In the genomic region with DNA sequence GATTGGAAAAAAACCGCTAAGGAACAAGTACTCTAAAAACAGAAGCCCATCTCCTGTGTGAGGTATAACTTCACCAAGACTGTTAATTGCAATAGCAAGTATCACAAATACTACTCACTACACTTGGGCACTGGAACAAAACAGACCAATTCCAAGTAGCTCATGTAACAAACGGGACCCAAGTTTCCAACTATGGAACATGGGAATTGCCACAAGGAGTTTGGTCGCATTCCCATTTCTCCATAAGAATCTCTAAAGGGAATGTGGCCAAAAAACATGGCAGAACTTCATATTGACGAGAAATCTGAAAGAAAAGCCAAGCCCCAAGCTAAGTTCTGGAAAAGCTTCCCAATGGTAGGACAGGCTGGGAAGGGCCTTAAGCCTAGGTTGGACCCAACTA, we compare ENCODE assay signal across 20 cellular contexts.
A peak's percentile ranks its signal among the peaks of the same experiment; 100 is the strongest.
DNase-seq lines count a peak whose midpoint lies in the region; ATAC-seq and TF ChIP-seq lines count a peak whose summit lies in the region.
"Had no signal": no experiment of that assay in that cellular context is flagged by ENCODE, and none has a peak within 500 bp of the region (broad histone marks: within the 10 kb centered on the region; RNA-seq: fewer than 3 reads in every experiment).

No MANE protein-coding gene starts in this region.

- intact Hi-C loops in left ventricle myocardium superior (cut with micrococcal nuclease) (no loop called here), prostate gland (cut with DNase I) (no loop called here), OCI-LY7 (cut with micrococcal nuclease; ENCODE audit: unreplicated experiment) (no loop called here)

- H2AFZ ChIP-seq in fibroblast of lung (ENCODE audit: low read length): no peak overlapping the region
- no peak overlapping the region for H2AFZ ChIP-seq in OCI-LY7 (ENCODE audit: low read length)

- ATAC-seq in left ventricle myocardium superior (no peak), omental fat pad (ENCODE audit: low FRiP score) (no peak), HG03175 (IDR thresholded peaks at IDR 0.05; ENCODE audit: unreplicated experiment) (no peak)
- ATAC-seq: activated T-cell treated with anti-CD3 and anti-CD28 coated beads, Interleukin-2, amount 50 U/mL, for 4 hours; natural killer cell treated with Interleukin-12 subunit alpha and Interleukin-12 subunit beta and Interleukin-15 and Interleukin-18, amount 100 ng/mL, for 72 hours had no signal

- H4K20me1 ChIP-seq in fibroblast of lung (ENCODE audit: control insufficient read depth, extremely low read depth, insufficient read depth, low read length) (peaks cover 2% of the 10 kb centered on the region), OCI-LY7 (ENCODE audit: insufficient read depth, low read length) (0 out of 2 replicates have a peak, but pooled peaks cover 3% of the 10 kb centered on the region)

- no TSS peak for BruUV-seq in OCI-LY7 (replicated peaks; lab: Mats Ljungman, UMichigan)

- H3K27ac ChIP-seq in right atrium auricular region: peak overlapping the region; percentile 59 to 71
- H3K27ac ChIP-seq in fibroblast of lung (ENCODE audit: insufficient read depth, low read length): peak overlapping the region; percentile 18
- H3K27ac ChIP-seq in prostate gland: peak overlapping the region; percentile 29 to 42
- no peak overlapping the region for H3K27ac ChIP-seq in OCI-LY7 (ENCODE audit: low read depth, low read length, poor library complexity, severe bottlenecking)
- H3K27ac ChIP-seq: HL-60 had no signal

- no peaks in the 10 kb centered on the region for H3K36me3 ChIP-seq in right atrium auricular region
- H3K36me3 ChIP-seq in fibroblast of lung (ENCODE audit: control insufficient read depth, insufficient read depth, low read length): no peaks in the 10 kb centered on the region
- no peaks in the 10 kb centered on the region for H3K36me3 ChIP-seq in prostate gland
- H3K36me3 ChIP-seq in OCI-LY7 (ENCODE audit: insufficient read depth, low read length): no peaks in the 10 kb centered on the region

- TF ChIP-seq POLR2A in prostate gland (IDR thresholded peaks at IDR 0.05): no peak

- CTCF ChIA-PET in OCI-LY7 (lab: Charles Lee; ENCODE audit: unreplicated experiment): no interaction called here

- H3K9me2 ChIP-seq in OCI-LY7 (ENCODE audit: insufficient read depth, low read length): no peaks in the 10 kb centered on the region

- no peaks in the 10 kb centered on the region for H3K9me3 ChIP-seq in right atrium auricular region
- no peaks in the 10 kb centered on the region for H3K9me3 ChIP-seq in fibroblast of lung (ENCODE audit: control insufficient read depth, insufficient read depth, low read depth, low read length)
- no peaks in the 10 kb centered on the region for H3K9me3 ChIP-seq in prostate gland
- no peaks in the 10 kb centered on the region for H3K9me3 ChIP-seq in OCI-LY7 (ENCODE audit: low read length)
- H3K9me3 ChIP-seq: spleen had no signal

- WGBS in prostate gland: 67% methylated on average over 4 of the region's 4 CpGs

- H3K4me1 ChIP-seq in right atrium auricular region (peaks cover 0 to 46% of the 10 kb centered on the region in 2 donors), fibroblast of lung (ENCODE audit: control insufficient read depth, extremely low read depth, insufficient read depth, low read length) (peaks cover 23% of the 10 kb centered on the region), prostate gland (replicated peaks) (peaks cover 5% of the 10 kb centered on the region), OCI-LY7 (ENCODE audit: insufficient read depth, low read length, poor library complexity, severe bottlenecking) (no peaks in the 10 kb centered on the region)

- H3K9ac ChIP-seq in fibroblast of lung (ENCODE audit: insufficient read depth, low read length): no peak overlapping the region

- DNase-seq in right atrium auricular region (ENCODE audit: low spot score): no peak
- no peak for DNase-seq in left ventricle myocardium superior
- DNase-seq in fibroblast of lung (ENCODE audit: low read depth in 2 of 2): no peak
- DNase-seq in prostate gland (ENCODE audit: low spot score): no peak
- no peak for DNase-seq in activated CD8-positive, alpha-beta memory T cell treated with anti-CD3 and anti-CD28 coated beads for 24 hours
- DNase-seq in OCI-LY7 (ENCODE audit: low spot score): no peak
- DNase-seq in omental fat pad (ENCODE audit: low spot score): no peak
- DNase-seq: activated CD4-positive, CD25-positive, alpha-beta regulatory T cell treated with anti-CD3 and anti-CD28 coated beads, Interleukin-2, amount 50 U/mL, for 72 hours; activated naive CD4-positive, alpha-beta T cell treated with Interleukin-2 at 50 U/mL for 16 hours; activated T-cell treated with anti-CD3 and anti-CD28 coated beads, Interleukin-2, amount 50 U/mL, for 4 hours; CD4-positive, alpha-beta T cell; islet precursor cell; mesenchymal stem cell; NCI-H1436; NCI-H526 treated with DMSO at 0.1 percent for 48 hours; spleen; stimulated activated CD4-positive, alpha-beta T cell treated with anti-CD3 and anti-CD28 coated beads, Interleukin-4, amount 100 ng/mL, for 24 hours had no signal

- H3K79me2 ChIP-seq in fibroblast of lung (ENCODE audit: control insufficient read depth, insufficient read depth, low read length) (no peaks in the 10 kb centered on the region), OCI-LY7 (ENCODE audit: insufficient read depth, low read depth, low read length) (no peaks in the 10 kb centered on the region)

- peak overlapping the region; percentile 48 for H3K4me2 ChIP-seq in fibroblast of lung (ENCODE audit: extremely low read depth, insufficient read depth, low read length)
- no peak overlapping the region for H3K4me2 ChIP-seq in OCI-LY7 (ENCODE audit: low read length)

- POLR2A ChIA-PET in OCI-LY7 (lab: Charles Lee): interaction anchor here (1.1 to 1.8 kb wide), 2 partner anchors 15 to 22 kb away, joined by 3 to 6 read pairs; no protein-coding TSS in a partner anchor

- no peak overlapping the region for H3K4me3 ChIP-seq in right atrium auricular region
- H3K4me3 ChIP-seq in fibroblast of lung (replicated peaks in 1 of 4; ENCODE audit: control extremely low read depth in 1 of 4, insufficient read depth in 1 of 4, low read depth in 3 of 4, low read length in 4 of 4): no peak overlapping the region
- H3K4me3 ChIP-seq in prostate gland: no peak overlapping the region
- no peak overlapping the region for H3K4me3 ChIP-seq in OCI-LY7 (ENCODE audit: low read depth, low read length, poor library complexity, severe bottlenecking)
- H3K4me3 ChIP-seq: spleen had no signal

- TF ChIP-seq CTCF in right atrium auricular region (IDR thresholded peaks at IDR 0.05) (no peak), fibroblast of lung (conservative IDR thresholded peaks at IDR 0.05 in 1 of 2, IDR thresholded peaks at IDR 0.05 in 1 of 2; ENCODE audit: low read depth in 1 of 2, low read length in 2 of 2) (no peak), prostate gland (IDR thresholded peaks at IDR 0.05) (no peak), OCI-LY7 (conservative IDR thresholded peaks at IDR 0.05; ENCODE audit: low read length) (no peak), omental fat pad (IDR thresholded peaks at IDR 0.05) (no peak)

- H3K27me3 ChIP-seq in right atrium auricular region (no peaks in the 10 kb centered on the region), fibroblast of lung (ENCODE audit: control insufficient read depth, insufficient read depth, low read length) (no peaks in the 10 kb centered on the region), prostate gland (replicated peaks; ENCODE audit: insufficient read depth) (no peaks in the 10 kb centered on the region)
- H3K27me3 ChIP-seq: spleen had no signal
